1 cellular context compared by ENCODE assay signal in the genomic region with DNA sequence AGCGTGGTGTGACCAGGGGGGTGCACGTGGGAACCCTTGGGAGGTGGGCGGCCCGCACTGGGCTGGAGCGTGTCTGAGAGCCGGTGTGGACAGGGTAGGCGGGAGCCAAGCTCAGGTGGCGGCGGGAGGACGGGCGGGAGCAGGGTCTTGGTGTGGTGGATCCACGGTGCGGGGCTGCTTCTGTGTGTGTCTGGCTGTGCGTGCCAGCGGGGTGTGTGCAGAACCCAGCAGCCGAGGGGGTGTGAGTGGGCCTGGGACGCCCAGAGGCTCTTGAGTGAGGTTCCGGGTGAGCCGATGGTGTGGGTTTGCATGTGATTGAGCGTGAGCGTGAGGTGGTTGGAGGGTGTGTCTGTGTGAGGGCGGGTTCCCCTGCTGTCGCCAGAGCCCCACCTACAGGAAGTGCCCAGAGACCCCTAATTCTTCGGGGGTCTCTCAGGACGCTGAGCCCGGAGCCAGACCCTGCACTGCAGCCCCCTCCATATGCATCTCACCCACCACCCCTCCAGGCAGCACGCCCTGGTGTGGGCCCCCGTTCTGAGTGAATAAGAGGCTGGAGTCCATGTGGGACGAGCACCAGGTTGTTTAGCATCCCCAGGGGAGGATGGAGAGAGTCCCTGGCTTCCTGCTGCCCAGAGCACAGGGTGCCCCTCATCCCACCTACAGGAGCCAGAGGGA.
TF ChIP-seq lines count a peak whose summit lies in the region.

No MANE protein-coding gene starts in this region.

TF ChIP-seq in HepG2, 621 proteins besides CTCF, POLR2A, EP300 and RAD21 (continued from another document):
- no peak for TF ChIP-seq CEBPZ (IDR thresholded peaks at IDR 0.05; ENCODE audit: low read length)
- peak; percentile 88 for TF ChIP-seq ZNF263 (CRISPR knock-in tag; IDR thresholded peaks at IDR 0.05)
- TF ChIP-seq DNMT1 (CRISPR knock-in tag; IDR thresholded peaks at IDR 0.05): 0 out of 2 replicates have a peak, but pooled peaks have one; percentile 27
- TF ChIP-seq ZNF136 (CRISPR knock-in tag; IDR thresholded peaks at IDR 0.05; ENCODE audit: low read depth): no peak
- TF ChIP-seq GZF1 (CRISPR knock-in tag; IDR thresholded peaks at IDR 0.05): no peak
- no peak for TF ChIP-seq ZNF256 (CRISPR knock-in tag; conservative IDR thresholded peaks at IDR 0.05)
- TF ChIP-seq NFE2 (CRISPR knock-in tag; IDR thresholded peaks at IDR 0.05): no peak
- TF ChIP-seq ZNF609 (CRISPR knock-in tag; IDR thresholded peaks at IDR 0.05; ENCODE audit: borderline replicate concordance): no peak
- TF ChIP-seq SAFB2 (CRISPR knock-in tag; IDR thresholded peaks at IDR 0.05; ENCODE audit: borderline replicate concordance, low read depth): no peak
- TF ChIP-seq, protein P1, sequence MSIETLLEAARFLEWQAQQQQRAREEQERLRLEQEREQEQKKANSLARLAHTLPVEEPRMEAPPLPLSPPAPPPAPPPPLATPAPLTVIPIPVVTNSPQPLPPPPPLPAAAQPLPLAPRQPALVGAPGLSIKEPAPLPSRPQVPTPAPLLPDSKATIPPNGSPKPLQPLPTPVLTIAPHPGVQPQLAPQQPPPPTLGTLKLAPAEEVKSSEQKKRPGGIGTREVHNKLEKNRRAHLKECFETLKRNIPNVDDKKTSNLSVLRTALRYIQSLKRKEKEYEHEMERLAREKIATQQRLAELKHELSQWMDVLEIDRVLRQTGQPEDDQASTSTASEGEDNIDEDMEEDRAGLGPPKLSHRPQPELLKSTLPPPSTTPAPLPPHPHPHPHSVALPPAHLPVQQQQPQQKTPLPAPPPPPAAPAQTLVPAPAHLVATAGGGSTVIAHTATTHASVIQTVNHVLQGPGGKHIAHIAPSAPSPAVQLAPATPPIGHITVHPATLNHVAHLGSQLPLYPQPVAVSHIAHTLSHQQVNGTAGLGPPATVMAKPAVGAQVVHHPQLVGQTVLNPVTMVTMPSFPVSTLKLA (IDR thresholded peaks at IDR 0.05): no peak
- TF ChIP-seq JUND (CRISPR knock-in tag; IDR thresholded peaks at IDR 0.05): no peak
- no peak for TF ChIP-seq ZNF629 (CRISPR knock-in tag; conservative IDR thresholded peaks at IDR 0.05)
- TF ChIP-seq TCF12 (IDR thresholded peaks at IDR 0.05): no peak
- TF ChIP-seq TCF12 (CRISPR knock-in tag; IDR thresholded peaks at IDR 0.05): no peak
- TF ChIP-seq, protein P2, sequence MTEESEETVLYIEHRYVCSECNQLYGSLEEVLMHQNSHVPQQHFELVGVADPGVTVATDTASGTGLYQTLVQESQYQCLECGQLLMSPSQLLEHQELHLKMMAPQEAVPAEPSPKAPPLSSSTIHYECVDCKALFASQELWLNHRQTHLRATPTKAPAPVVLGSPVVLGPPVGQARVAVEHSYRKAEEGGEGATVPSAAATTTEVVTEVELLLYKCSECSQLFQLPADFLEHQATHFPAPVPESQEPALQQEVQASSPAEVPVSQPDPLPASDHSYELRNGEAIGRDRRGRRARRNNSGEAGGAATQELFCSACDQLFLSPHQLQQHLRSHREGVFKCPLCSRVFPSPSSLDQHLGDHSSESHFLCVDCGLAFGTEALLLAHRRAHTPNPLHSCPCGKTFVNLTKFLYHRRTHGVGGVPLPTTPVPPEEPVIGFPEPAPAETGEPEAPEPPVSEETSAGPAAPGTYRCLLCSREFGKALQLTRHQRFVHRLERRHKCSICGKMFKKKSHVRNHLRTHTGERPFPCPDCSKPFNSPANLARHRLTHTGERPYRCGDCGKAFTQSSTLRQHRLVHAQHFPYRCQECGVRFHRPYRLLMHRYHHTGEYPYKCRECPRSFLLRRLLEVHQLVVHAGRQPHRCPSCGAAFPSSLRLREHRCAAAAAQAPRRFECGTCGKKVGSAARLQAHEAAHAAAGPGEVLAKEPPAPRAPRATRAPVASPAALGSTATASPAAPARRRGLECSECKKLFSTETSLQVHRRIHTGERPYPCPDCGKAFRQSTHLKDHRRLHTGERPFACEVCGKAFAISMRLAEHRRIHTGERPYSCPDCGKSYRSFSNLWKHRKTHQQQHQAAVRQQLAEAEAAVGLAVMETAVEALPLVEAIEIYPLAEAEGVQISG (CRISPR knock-in tag; IDR thresholded peaks at IDR 0.05): no peak
- no peak for TF ChIP-seq ZKSCAN5 (CRISPR knock-in tag; IDR thresholded peaks at IDR 0.05)
- TF ChIP-seq, protein P3, sequence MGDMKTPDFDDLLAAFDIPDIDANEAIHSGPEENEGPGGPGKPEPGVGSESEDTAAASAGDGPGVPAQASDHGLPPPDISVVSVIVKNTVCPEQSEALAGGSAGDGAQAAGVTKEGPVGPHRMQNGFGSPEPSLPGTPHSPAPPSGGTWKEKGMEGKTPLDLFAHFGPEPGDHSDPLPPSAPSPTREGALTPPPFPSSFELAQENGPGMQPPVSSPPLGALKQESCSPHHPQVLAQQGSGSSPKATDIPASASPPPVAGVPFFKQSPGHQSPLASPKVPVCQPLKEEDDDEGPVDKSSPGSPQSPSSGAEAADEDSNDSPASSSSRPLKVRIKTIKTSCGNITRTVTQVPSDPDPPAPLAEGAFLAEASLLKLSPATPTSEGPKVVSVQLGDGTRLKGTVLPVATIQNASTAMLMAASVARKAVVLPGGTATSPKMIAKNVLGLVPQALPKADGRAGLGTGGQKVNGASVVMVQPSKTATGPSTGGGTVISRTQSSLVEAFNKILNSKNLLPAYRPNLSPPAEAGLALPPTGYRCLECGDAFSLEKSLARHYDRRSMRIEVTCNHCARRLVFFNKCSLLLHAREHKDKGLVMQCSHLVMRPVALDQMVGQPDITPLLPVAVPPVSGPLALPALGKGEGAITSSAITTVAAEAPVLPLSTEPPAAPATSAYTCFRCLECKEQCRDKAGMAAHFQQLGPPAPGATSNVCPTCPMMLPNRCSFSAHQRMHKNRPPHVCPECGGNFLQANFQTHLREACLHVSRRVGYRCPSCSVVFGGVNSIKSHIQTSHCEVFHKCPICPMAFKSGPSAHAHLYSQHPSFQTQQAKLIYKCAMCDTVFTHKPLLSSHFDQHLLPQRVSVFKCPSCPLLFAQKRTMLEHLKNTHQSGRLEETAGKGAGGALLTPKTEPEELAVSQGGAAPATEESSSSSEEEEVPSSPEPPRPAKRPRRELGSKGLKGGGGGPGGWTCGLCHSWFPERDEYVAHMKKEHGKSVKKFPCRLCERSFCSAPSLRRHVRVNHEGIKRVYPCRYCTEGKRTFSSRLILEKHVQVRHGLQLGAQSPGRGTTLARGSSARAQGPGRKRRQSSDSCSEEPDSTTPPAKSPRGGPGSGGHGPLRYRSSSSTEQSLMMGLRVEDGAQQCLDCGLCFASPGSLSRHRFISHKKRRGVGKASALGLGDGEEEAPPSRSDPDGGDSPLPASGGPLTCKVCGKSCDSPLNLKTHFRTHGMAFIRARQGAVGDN (CRISPR knock-in tag; IDR thresholded peaks at IDR 0.05): peak; percentile 30; the same call in 1 of the 2 replicates
- TF ChIP-seq ZNF605 (CRISPR knock-in tag; IDR thresholded peaks at IDR 0.05): no peak
- no peak for TF ChIP-seq ZNF557 (CRISPR knock-in tag; IDR thresholded peaks at IDR 0.05)
- TF ChIP-seq EEA1 (CRISPR knock-in tag; IDR thresholded peaks at IDR 0.05; ENCODE audit: borderline replicate concordance): no peak
- no peak for TF ChIP-seq ZBTB38 (CRISPR knock-in tag; IDR thresholded peaks at IDR 0.05)
- no peak for TF ChIP-seq ZC3H4 (CRISPR knock-in tag; IDR thresholded peaks at IDR 0.05; ENCODE audit: borderline replicate concordance)
- TF ChIP-seq ETV6 (CRISPR knock-in tag; conservative IDR thresholded peaks at IDR 0.05): no peak
- no peak for TF ChIP-seq SRY (CRISPR knock-in tag; IDR thresholded peaks at IDR 0.05)
- TF ChIP-seq MED13 (CRISPR knock-in tag; IDR thresholded peaks at IDR 0.05): no peak
- TF ChIP-seq HNRNPUL1 (IDR thresholded peaks at IDR 0.05; ENCODE audit: low read depth, low read length): no peak
- no peak for TF ChIP-seq IKZF4 (CRISPR knock-in tag; IDR thresholded peaks at IDR 0.05; ENCODE audit: borderline replicate concordance, low read depth, not compliant biosample characterization)
- TF ChIP-seq ZNF350 (CRISPR knock-in tag; IDR thresholded peaks at IDR 0.05; ENCODE audit: borderline replicate concordance, low read depth): no peak
- no peak for TF ChIP-seq FOXO4 (CRISPR knock-in tag; conservative IDR thresholded peaks at IDR 0.05)
